1 cellular context compared by ENCODE assay signal in the genomic region with DNA sequence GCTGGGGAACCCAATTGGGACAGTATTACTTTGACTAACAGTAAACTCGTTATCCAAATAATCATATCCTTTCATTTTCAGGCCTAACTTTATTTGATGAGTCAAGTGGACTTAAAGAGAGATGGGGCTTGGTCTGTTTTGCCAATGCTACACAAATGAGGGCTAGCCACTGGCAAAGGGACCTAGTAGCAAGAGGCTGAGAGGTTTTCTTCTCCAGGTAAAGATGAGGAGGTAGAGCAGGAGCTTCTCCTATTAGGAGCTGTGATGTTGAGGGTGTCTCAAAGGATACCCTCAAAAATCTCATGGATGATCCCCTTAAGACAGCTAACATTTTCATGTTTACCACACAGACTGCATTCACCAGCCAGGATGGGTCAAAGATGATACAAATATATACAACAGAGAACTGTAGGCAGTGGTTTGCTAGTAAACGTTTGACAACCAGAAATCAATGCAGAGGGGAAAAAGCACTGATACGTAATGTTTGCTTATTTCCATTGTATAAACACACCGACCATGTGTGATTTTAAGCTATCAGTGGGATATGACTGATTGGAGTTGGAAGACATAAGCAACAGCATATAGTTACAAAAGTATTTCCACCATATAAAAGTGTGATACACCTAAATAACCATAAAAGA.
TF ChIP-seq lines count a peak whose summit lies in the region.

No MANE protein-coding gene starts in this region.

TF ChIP-seq in HepG2, 621 proteins besides CTCF, POLR2A, EP300 and RAD21 (continued from another document and continues in another):
- TF ChIP-seq, protein P1, sequence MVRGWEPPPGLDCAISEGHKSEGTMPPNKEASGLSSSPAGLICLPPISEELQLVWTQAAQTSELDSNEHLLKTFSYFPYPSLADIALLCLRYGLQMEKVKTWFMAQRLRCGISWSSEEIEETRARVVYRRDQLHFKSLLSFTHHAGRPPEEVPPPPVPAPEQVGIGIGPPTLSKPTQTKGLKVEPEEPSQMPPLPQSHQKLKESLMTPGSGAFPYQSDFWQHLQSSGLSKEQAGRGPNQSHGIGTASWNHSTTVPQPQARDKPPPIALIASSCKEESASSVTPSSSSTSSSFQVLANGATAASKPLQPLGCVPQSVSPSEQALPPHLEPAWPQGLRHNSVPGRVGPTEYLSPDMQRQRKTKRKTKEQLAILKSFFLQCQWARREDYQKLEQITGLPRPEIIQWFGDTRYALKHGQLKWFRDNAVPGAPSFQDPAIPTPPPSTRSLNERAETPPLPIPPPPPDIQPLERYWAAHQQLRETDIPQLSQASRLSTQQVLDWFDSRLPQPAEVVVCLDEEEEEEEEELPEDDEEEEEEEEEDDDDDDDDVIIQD (CRISPR knock-in tag; IDR thresholded peaks at IDR 0.05; ENCODE audit: low read depth), result peak; percentile 87
- no peak for TF ChIP-seq ZNF773 (CRISPR knock-in tag; IDR thresholded peaks at IDR 0.05; ENCODE audit: borderline replicate concordance)
- no peak for TF ChIP-seq PLRG1 (conservative IDR thresholded peaks at IDR 0.05)
- peak; percentile 48; the same call in 1 of the 2 replicates for TF ChIP-seq ZNF816 (CRISPR knock-in tag; IDR thresholded peaks at IDR 0.05; ENCODE audit: borderline replicate concordance)
- TF ChIP-seq KMT2B (CRISPR knock-in tag; IDR thresholded peaks at IDR 0.05), result no peak
- no peak for TF ChIP-seq ZNF780A (CRISPR knock-in tag; IDR thresholded peaks at IDR 0.05)
- TF ChIP-seq ZNF329 (CRISPR knock-in tag; IDR thresholded peaks at IDR 0.05; ENCODE audit: low read depth), result no peak
- TF ChIP-seq, protein P2, sequence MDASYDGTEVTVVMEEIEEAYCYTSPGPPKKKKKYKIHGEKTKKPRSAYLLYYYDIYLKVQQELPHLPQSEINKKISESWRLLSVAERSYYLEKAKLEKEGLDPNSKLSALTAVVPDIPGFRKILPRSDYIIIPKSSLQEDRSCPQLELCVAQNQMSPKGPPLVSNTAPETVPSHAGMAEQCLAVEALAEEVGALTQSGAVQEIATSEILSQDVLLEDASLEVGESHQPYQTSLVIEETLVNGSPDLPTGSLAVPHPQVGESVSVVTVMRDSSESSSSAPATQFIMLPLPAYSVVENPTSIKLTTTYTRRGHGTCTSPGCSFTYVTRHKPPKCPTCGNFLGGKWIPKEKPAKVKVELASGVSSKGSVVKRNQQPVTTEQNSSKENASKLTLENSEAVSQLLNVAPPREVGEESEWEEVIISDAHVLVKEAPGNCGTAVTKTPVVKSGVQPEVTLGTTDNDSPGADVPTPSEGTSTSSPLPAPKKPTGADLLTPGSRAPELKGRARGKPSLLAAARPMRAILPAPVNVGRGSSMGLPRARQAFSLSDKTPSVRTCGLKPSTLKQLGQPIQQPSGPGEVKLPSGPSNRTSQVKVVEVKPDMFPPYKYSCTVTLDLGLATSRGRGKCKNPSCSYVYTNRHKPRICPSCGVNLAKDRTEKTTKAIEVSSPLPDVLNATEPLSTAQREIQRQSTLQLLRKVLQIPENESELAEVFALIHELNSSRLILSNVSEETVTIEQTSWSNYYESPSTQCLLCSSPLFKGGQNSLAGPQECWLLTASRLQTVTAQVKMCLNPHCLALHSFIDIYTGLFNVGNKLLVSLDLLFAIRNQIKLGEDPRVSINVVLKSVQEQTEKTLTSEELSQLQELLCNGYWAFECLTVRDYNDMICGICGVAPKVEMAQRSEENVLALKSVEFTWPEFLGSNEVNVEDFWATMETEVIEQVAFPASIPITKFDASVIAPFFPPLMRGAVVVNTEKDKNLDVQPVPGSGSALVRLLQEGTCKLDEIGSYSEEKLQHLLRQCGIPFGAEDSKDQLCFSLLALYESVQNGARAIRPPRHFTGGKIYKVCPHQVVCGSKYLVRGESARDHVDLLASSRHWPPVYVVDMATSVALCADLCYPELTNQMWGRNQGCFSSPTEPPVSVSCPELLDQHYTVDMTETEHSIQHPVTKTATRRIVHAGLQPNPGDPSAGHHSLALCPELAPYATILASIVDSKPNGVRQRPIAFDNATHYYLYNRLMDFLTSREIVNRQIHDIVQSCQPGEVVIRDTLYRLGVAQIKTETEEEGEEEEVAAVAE (CRISPR knock-in tag; IDR thresholded peaks at IDR 0.05; ENCODE audit: borderline replicate concordance), result peak; percentile 69; the same call in 1 of the 2 replicates
- no peak for TF ChIP-seq AKAP8 (CRISPR knock-in tag; IDR thresholded peaks at IDR 0.05)
- no peak for TF ChIP-seq HCFC1 (IDR thresholded peaks at IDR 0.05; ENCODE audit: low read depth, low read length)
- no peak for TF ChIP-seq NFE2 (CRISPR knock-in tag; IDR thresholded peaks at IDR 0.05)
- no peak for TF ChIP-seq MYPOP (CRISPR knock-in tag; IDR thresholded peaks at IDR 0.05)
- TF ChIP-seq ZBTB43 (CRISPR knock-in tag; conservative IDR thresholded peaks at IDR 0.05), result 0 out of 2 replicates have a peak, but pooled peaks have one; percentile 42
- TF ChIP-seq ZNF256 (CRISPR knock-in tag; conservative IDR thresholded peaks at IDR 0.05), result no peak
- no peak for TF ChIP-seq ZNF496 (CRISPR knock-in tag; IDR thresholded peaks at IDR 0.05; ENCODE audit: insufficient replicate concordance)
- no peak for TF ChIP-seq STAG1 (CRISPR knock-in tag; IDR thresholded peaks at IDR 0.05)
- TF ChIP-seq ZNF34 (CRISPR knock-in tag; IDR thresholded peaks at IDR 0.05; ENCODE audit: borderline replicate concordance), result no peak
- TF ChIP-seq ZNF720 (CRISPR knock-in tag; IDR thresholded peaks at IDR 0.05), result no peak
- TF ChIP-seq, protein P3, sequence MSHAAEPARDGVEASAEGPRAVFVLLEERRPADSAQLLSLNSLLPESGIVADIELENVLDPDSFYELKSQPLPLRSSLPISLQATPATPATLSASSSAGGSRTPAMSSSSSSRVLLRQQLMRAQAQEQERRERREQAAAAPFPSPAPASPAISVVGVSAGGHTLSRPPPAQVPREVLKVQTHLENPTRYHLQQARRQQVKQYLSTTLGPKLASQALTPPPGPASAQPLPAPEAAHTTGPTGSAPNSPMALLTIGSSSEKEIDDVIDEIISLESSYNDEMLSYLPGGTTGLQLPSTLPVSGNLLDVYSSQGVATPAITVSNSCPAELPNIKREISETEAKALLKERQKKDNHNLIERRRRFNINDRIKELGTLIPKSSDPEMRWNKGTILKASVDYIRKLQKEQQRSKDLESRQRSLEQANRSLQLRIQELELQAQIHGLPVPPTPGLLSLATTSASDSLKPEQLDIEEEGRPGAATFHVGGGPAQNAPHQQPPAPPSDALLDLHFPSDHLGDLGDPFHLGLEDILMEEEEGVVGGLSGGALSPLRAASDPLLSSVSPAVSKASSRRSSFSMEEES (CRISPR knock-in tag; IDR thresholded peaks at IDR 0.05), result no peak; the same call in 1 of the 2 replicates
- TF ChIP-seq, protein P4, sequence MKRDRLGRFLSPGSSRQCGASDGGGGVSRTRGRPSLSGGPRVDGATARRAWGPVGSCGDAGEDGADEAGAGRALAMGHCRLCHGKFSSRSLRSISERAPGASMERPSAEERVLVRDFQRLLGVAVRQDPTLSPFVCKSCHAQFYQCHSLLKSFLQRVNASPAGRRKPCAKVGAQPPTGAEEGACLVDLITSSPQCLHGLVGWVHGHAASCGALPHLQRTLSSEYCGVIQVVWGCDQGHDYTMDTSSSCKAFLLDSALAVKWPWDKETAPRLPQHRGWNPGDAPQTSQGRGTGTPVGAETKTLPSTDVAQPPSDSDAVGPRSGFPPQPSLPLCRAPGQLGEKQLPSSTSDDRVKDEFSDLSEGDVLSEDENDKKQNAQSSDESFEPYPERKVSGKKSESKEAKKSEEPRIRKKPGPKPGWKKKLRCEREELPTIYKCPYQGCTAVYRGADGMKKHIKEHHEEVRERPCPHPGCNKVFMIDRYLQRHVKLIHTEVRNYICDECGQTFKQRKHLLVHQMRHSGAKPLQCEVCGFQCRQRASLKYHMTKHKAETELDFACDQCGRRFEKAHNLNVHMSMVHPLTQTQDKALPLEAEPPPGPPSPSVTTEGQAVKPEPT (CRISPR knock-in tag; IDR thresholded peaks at IDR 0.05; ENCODE audit: low read depth), result no peak
- TF ChIP-seq MLX (CRISPR knock-in tag; IDR thresholded peaks at IDR 0.05), result peak; percentile 62; the same call in 1 of the 2 replicates
- TF ChIP-seq ZNF3 (CRISPR knock-in tag; IDR thresholded peaks at IDR 0.05), result no peak
- TF ChIP-seq ZNF383 (CRISPR knock-in tag; IDR thresholded peaks at IDR 0.05; ENCODE audit: borderline replicate concordance), result no peak
- no peak for TF ChIP-seq SP1 (IDR thresholded peaks at IDR 0.05)
- TF ChIP-seq SP1 (CRISPR knock-in tag; IDR thresholded peaks at IDR 0.05), result no peak
- TF ChIP-seq CBX2 (IDR thresholded peaks at IDR 0.05; ENCODE audit: low read depth, low read length), result no peak
- TF ChIP-seq CBX2 (CRISPR knock-in tag; IDR thresholded peaks at IDR 0.05; ENCODE audit: low read depth), result no peak
- TF ChIP-seq HMG20B (CRISPR knock-in tag; conservative IDR thresholded peaks at IDR 0.05), result peak; percentile 76
- TF ChIP-seq GFI1 (CRISPR knock-in tag; IDR thresholded peaks at IDR 0.05; ENCODE audit: borderline replicate concordance), result peak; percentile 94
- no peak for TF ChIP-seq KLF16 (CRISPR knock-in tag; IDR thresholded peaks at IDR 0.05)
- no peak for TF ChIP-seq ARNTL (CRISPR knock-in tag; IDR thresholded peaks at IDR 0.05)
- no peak for TF ChIP-seq KLF12 (CRISPR knock-in tag; IDR thresholded peaks at IDR 0.05; ENCODE audit: borderline replicate concordance)
- peak; percentile 74; the same call in 1 of the 2 replicates for TF ChIP-seq GATA4 (IDR thresholded peaks at IDR 0.05; ENCODE audit: borderline replicate concordance, low read depth)
- TF ChIP-seq SKI (IDR thresholded peaks at IDR 0.05; ENCODE audit: partially characterized antibody), result no peak
- TF ChIP-seq ZBTB44 (CRISPR knock-in tag; IDR thresholded peaks at IDR 0.05), result no peak
- TF ChIP-seq, protein P5, sequence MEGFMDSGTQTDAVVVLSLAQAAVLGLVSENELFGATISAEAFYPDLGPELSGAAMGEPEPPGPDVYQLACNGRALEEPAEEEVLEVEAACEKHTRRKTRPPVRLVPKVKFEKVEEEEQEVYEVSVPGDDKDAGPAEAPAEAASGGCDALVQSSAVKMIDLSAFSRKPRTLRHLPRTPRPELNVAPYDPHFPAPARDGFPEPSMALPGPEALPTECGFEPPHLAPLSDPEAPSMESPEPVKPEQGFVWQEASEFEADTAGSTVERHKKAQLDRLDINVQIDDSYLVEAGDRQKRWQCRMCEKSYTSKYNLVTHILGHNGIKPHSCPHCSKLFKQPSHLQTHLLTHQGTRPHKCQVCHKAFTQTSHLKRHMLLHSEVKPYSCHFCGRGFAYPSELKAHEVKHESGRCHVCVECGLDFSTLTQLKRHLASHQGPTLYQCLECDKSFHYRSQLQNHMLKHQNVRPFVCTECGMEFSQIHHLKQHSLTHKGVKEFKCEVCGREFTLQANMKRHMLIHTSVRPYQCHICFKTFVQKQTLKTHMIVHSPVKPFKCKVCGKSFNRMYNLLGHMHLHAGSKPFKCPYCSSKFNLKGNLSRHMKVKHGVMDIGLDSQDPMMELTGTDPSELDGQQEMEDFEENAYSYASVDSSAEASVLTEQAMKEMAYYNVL (CRISPR knock-in tag; IDR thresholded peaks at IDR 0.05; ENCODE audit: borderline replicate concordance), result no peak
- TF ChIP-seq IRF2 (CRISPR knock-in tag; IDR thresholded peaks at IDR 0.05), result peak; percentile 39; the same call in 1 of the 2 replicates
- TF ChIP-seq TMF1 (CRISPR knock-in tag; IDR thresholded peaks at IDR 0.05; ENCODE audit: low read depth), result no peak
- no peak for TF ChIP-seq PRMT3 (CRISPR knock-in tag; IDR thresholded peaks at IDR 0.05; ENCODE audit: borderline replicate concordance, low read depth)
- TF ChIP-seq REPIN1 (CRISPR knock-in tag; IDR thresholded peaks at IDR 0.05; ENCODE audit: borderline replicate concordance, low read depth), result no peak
- no peak; the same call in 1 of the 2 replicates for TF ChIP-seq SOX13 (IDR thresholded peaks at IDR 0.05)
- TF ChIP-seq SOX13 (CRISPR knock-in tag; conservative IDR thresholded peaks at IDR 0.05 in 1 of 2, IDR thresholded peaks at IDR 0.05 in 1 of 2), result peak in 1 of 2 experiments; percentile 87; a peak in 2 of 4 replicates
- no peak for TF ChIP-seq ZNF558 (CRISPR knock-in tag; IDR thresholded peaks at IDR 0.05; ENCODE audit: borderline replicate concordance)
- TF ChIP-seq ZNF616 (CRISPR knock-in tag; IDR thresholded peaks at IDR 0.05; ENCODE audit: low read depth), result no peak
- TF ChIP-seq PTBP1 (IDR thresholded peaks at IDR 0.05; ENCODE audit: low read depth, low read length, poor library complexity, severe bottlenecking), result no peak
- no peak for TF ChIP-seq ZNF563 (CRISPR knock-in tag; IDR thresholded peaks at IDR 0.05)
- TF ChIP-seq NR2F2 (IDR thresholded peaks at IDR 0.05; ENCODE audit: borderline replicate concordance, low read depth), result peak; percentile 71; the same call in 1 of the 2 replicates
- no peak for TF ChIP-seq ARHGAP35 (CRISPR knock-in tag; IDR thresholded peaks at IDR 0.05; ENCODE audit: borderline replicate concordance)
- TF ChIP-seq RNF2 (conservative IDR thresholded peaks at IDR 0.05; ENCODE audit: low read depth), result no peak
- TF ChIP-seq ZKSCAN8 (CRISPR knock-in tag; IDR thresholded peaks at IDR 0.05; ENCODE audit: borderline replicate concordance), result no peak
